Comparison of ENCODE assay signal across 11 cellular contexts in genomic region chr17:75396781-75397180, GRCh38.
DNase-seq lines count a peak whose midpoint lies in the region; ATAC-seq and TF ChIP-seq lines count a peak whose summit lies in the region.
"Had no signal": no experiment of that assay in that cellular context is flagged by ENCODE, and none has a peak within 500 bp of the region (broad histone marks: within the 10 kb centered on the region; RNA-seq: fewer than 3 reads in every experiment).

No MANE protein-coding gene starts in this region.

- H3K36me3 ChIP-seq in GM06990 (ENCODE audit: control insufficient read depth, insufficient read depth, low read length) = peaks cover 2% of the 10 kb centered on the region

- TF ChIP-seq CTCF in 22Rv1 (IDR thresholded peaks at IDR 0.05) (no peak), GM06990 (IDR thresholded peaks at IDR 0.05; ENCODE audit: insufficient read depth, low read length, poor library complexity, severe bottlenecking) (no peak)

- H3K4me3 ChIP-seq in GM06990 (replicated peaks; ENCODE audit: low read depth, low read length) = no peak overlapping the region; the same call in 1 of the 2 replicates

- DNase-seq in GM06990 (ENCODE audit: extremely low read depth, insufficient read length) = peak; percentile 38
- DNase-seq in T-helper 2 cell treated with Interferon-gamma antibody and Interleukin-4, amounts not matched to agents 5 μg/mL and 100 μg/mL, for 36 hours (ENCODE audit: low spot score) = no peak
- no peak for DNase-seq in memory B cell (ENCODE audit: low spot score in 2 of 2)
- no peak for DNase-seq in ecto neural progenitor cell (ENCODE audit: low spot score)
- DNase-seq in AG08395 (ENCODE audit: low spot score) = no peak
- DNase-seq in NCI-H128 (lab: John Stamatoyannopoulos, UW; ENCODE audit: unreplicated experiment) = no peak
- DNase-seq: effector memory CD4-positive, alpha-beta T cell; foreskin keratinocyte; NK-92 treated with Interleukin-12 subunit alpha and Interleukin-12 subunit beta, amount 100 ng/mL, for 24 hours had no signal

- peaks cover 54% of the 10 kb centered on the region for H3K4me1 Mint-ChIP-seq in T-helper 2 cell treated with Interferon-gamma antibody and Interleukin-4, amounts not matched to agents 5 μg/mL and 100 μg/mL, for 36 hours (ENCODE audit: low read depth)
- H3K4me1 Mint-ChIP-seq in memory B cell = peaks cover 54% of the 10 kb centered on the region

- no peaks in the 10 kb centered on the region for H3K27me3 ChIP-seq in GM06990 (replicated peaks; ENCODE audit: control insufficient read depth, insufficient read depth, low read length)
- H3K27me3 ChIP-seq: foreskin keratinocyte had no signal

- H3K27me3 Mint-ChIP-seq in T-helper 2 cell treated with Interferon-gamma antibody and Interleukin-4, amounts not matched to agents 5 μg/mL and 100 μg/mL, for 36 hours (ENCODE audit: low read depth) = no peaks in the 10 kb centered on the region
- no peaks in the 10 kb centered on the region for H3K27me3 Mint-ChIP-seq in memory B cell

- ATAC-seq in memory B cell (ENCODE audit: low read depth) = no peak
- ATAC-seq in HG02981 (IDR thresholded peaks at IDR 0.05; ENCODE audit: unreplicated experiment) = no peak
- ATAC-seq: foreskin keratinocyte had no signal

- peak overlapping the region; percentile 90; the same call in 1 of the 2 replicates for H3K27ac ChIP-seq in 22Rv1
- H3K27ac ChIP-seq: foreskin keratinocyte had no signal

- peaks cover 22% of the 10 kb centered on the region for H3K36me3 Mint-ChIP-seq in T-helper 2 cell treated with Interferon-gamma antibody and Interleukin-4, amounts not matched to agents 5 μg/mL and 100 μg/mL, for 36 hours (ENCODE audit: low read depth)
- peaks cover 8% of the 10 kb centered on the region for H3K36me3 Mint-ChIP-seq in memory B cell

- peak overlapping the region; percentile 69 for H3K27ac Mint-ChIP-seq in T-helper 2 cell treated with Interferon-gamma antibody and Interleukin-4, amounts not matched to agents 5 μg/mL and 100 μg/mL, for 36 hours
- H3K27ac Mint-ChIP-seq in memory B cell = peak overlapping the region; percentile 76

- H3K4me3 Mint-ChIP-seq in T-helper 2 cell treated with Interferon-gamma antibody and Interleukin-4, amounts not matched to agents 5 μg/mL and 100 μg/mL, for 36 hours = no peak overlapping the region
- no peak overlapping the region for H3K4me3 Mint-ChIP-seq in memory B cell

- H3K9me3 Mint-ChIP-seq in T-helper 2 cell treated with Interferon-gamma antibody and Interleukin-4, amounts not matched to agents 5 μg/mL and 100 μg/mL, for 36 hours = no peaks in the 10 kb centered on the region
- H3K9me3 Mint-ChIP-seq in memory B cell = no peaks in the 10 kb centered on the region
